In the genomic region with DNA sequence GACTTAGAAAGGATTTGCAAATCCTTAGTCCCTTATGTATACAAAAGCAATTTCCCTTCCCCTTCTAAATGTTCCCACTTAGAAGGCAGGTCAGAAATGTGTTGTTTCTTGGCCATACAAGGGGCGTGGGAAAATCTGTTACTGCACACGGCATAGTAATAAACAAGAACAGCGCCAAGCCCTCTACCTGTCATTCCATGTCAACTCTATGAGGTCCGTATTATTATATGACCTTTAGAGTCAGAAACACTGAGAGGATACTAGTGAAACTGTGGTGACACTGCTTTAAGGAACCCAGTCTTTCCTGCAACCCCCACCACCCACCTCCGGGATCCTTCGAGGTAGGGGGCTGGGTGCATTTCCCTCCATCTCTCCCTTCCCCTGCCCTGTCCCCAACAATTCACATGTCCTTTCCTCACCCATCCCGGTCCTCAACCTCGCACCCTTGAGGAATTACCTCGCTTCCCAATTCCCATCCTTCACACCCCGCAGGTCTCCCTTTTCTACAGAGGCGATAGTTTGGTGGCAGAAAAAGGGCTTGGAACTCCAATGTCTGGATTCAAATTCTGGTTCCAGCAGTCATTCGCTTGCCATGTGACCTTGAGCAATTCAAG, we compare ENCODE assay signal across 8 cellular contexts. TPM values are rescaled to one million over a fixed set of nuclear protein-coding genes. Genes with fewer than 3 reads are reported as not detected.
A peak's percentile ranks its signal among the peaks of the same experiment; 100 is the strongest.
DNase-seq lines count a peak whose midpoint lies in the region; ATAC-seq and TF ChIP-seq lines count a peak whose summit lies in the region.

No MANE protein-coding gene starts in this region.

- TF ChIP-seq CTCF in C4-2B (conservative IDR thresholded peaks at IDR 0.05) (no peak), nephron progenitor cell (IDR thresholded peaks at IDR 0.05) (no peak)

- peak; percentile 38 for DNase-seq in MV-4-11 (lab: John Stamatoyannopoulos, UW)
- DNase-seq in dermis blood vessel endothelial cell, result peak; percentile 24
- no peak for DNase-seq in nephron progenitor cell
- no peak for DNase-seq in GM19240 (ENCODE audit: insufficient read length, low spot score)
- no peak for DNase-seq in SHP77 treated with DMSO at 0.1 percent for 48 hours (lab: John Stamatoyannopoulos, UW)
- no peak for DNase-seq in DMS79 (lab: John Stamatoyannopoulos, UW)

- H3K27ac ChIP-seq in C4-2B, result peak overlapping the region; percentile 96

- peak overlapping the region; percentile 99 for H3K4me3 Mint-ChIP-seq in nephron progenitor cell

- ATAC-seq in HG03521 (IDR thresholded peaks at IDR 0.05; ENCODE audit: unreplicated experiment), result no peak

- peak overlapping the region; percentile 99 for H3K27ac Mint-ChIP-seq in nephron progenitor cell

- peaks cover 28% of the 10 kb centered on the region for H3K4me1 Mint-ChIP-seq in nephron progenitor cell

- peaks cover 19% of the 10 kb centered on the region for H3K27me3 Mint-ChIP-seq in nephron progenitor cell (ENCODE audit: low read depth, poor library complexity)

- no peaks in the 10 kb centered on the region for H3K9me3 Mint-ChIP-seq in nephron progenitor cell

- no peaks in the 10 kb centered on the region for H3K36me3 Mint-ChIP-seq in nephron progenitor cell (ENCODE audit: low read depth)

RNA-seq across cellular contexts. Expression of gene SDHB, which starts 0.7 kb away (rescaled TPM):
- 116 and 129 TPM in 2 replicates for total RNA-seq in dermis blood vessel endothelial cell

RNA-seq across cellular contexts. Expression of gene ATP13A2, which starts 41.5 kb away (rescaled TPM):
- 72.3 and 102 TPM in 2 replicates for total RNA-seq in dermis blood vessel endothelial cell

Comparison
In these comparisons a context has a peak if more than half of its experiments do, and no peak if none do; other contexts are left out.
1. DNase-seq: peak in MV-4-11 (single experiment) and dermis blood vessel endothelial cell (single experiment); none in nephron progenitor cell (single experiment), GM19240 (single experiment), SHP77 treated with DMSO at 0.1 percent for 48 hours (single experiment) and DMS79 (single experiment).